16 cellular contexts compared by ENCODE assay signal in the genomic region with DNA sequence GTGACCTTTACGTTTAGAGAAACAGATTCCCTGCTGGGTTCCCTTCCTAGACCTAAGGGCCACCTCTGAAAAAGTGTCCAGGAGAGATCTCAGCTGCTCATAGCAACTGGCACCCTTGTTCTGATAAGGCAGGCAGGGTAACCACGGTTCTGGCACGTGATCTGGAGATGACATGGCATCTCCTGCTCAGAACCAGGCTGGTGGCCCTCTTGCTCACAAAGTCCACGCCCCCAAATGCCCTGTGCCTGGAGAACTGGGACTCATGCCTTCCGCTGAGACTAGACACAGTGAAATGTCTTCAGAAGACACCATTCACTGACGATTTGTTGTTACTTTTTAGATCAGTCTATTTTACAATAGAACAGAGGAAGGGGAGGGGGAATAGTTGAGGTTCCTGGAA.
"Had no signal": no experiment of that assay in that cellular context is flagged by ENCODE, and none has a peak within 500 bp of the region (broad histone marks: within the 10 kb centered on the region; RNA-seq: fewer than 3 reads in every experiment).

No MANE protein-coding gene starts in this region.

- H3K4me3 Mint-ChIP-seq: immature natural killer cell; natural killer cell; stimulated activated memory B cell treated with anti-CD40 and anti-IgM and Interleukin-4, amounts not matched to agents 10 μg/mL and 1 μg/mL and 100 μg/mL, for 72 hours had no signal

- H3K36me3 ChIP-seq: left lung, lower lobe of right lung, pancreas, spleen, transverse colon, upper lobe of right lung, uterus had no signal

- H3K27ac Mint-ChIP-seq: immature natural killer cell; natural killer cell; stimulated activated memory B cell treated with anti-CD40 and anti-IgM and Interleukin-4, amounts not matched to agents 10 μg/mL and 1 μg/mL and 100 μg/mL, for 72 hours had no signal

- H3K4me1 ChIP-seq: left lung, lower lobe of right lung, spleen, transverse colon, upper lobe of right lung, uterus had no signal

- H3K27me3 ChIP-seq: left lung, pancreas, spleen, transverse colon, upper lobe of right lung, uterus had no signal

- H3K9me3 Mint-ChIP-seq: natural killer cell; stimulated activated memory B cell treated with anti-CD40 and anti-IgM and Interleukin-4, amounts not matched to agents 10 μg/mL and 1 μg/mL and 100 μg/mL, for 72 hours had no signal

- H3K36me3 Mint-ChIP-seq: immature natural killer cell; natural killer cell; stimulated activated memory B cell treated with anti-CD40 and anti-IgM and Interleukin-4, amounts not matched to agents 10 μg/mL and 1 μg/mL and 100 μg/mL, for 72 hours had no signal

- DNase-seq: effector CD4-positive, alpha-beta T cell; immature natural killer cell; left lung; lower lobe of right lung; natural killer cell; occipital lobe; pancreas; spleen; stimulated activated CD4-positive, alpha-beta T cell treated with anti-CD3 and anti-CD28 coated beads, Interleukin-4, amount 100 ng/mL, for 4 hours; stimulated activated naive CD8-positive, alpha-beta T cell treated with anti-CD3 and anti-CD28 coated beads, Interleukin-15, Interleukin-2, amounts not matched to agents 100 U/mL and 50 U/mL, for 24 hours; transverse colon; upper lobe of right lung; uterus had no signal

- H3K27me3 Mint-ChIP-seq: stimulated activated memory B cell treated with anti-CD40 and anti-IgM and Interleukin-4, amounts not matched to agents 10 μg/mL and 1 μg/mL and 100 μg/mL, for 72 hours had no signal

- ATAC-seq: left lung; lower lobe of right lung; natural killer cell; pancreas; stimulated activated memory B cell treated with anti-CD40 and anti-IgM and Interleukin-4, amounts not matched to agents 10 μg/mL and 1 μg/mL and 100 μg/mL, for 72 hours; stimulated activated naive CD8-positive, alpha-beta T cell treated with anti-CD3 and anti-CD28 coated beads, Interleukin-15, Interleukin-2, amounts not matched to agents 100 U/mL and 50 U/mL, for 24 hours; upper lobe of right lung had no signal

- H3K27ac ChIP-seq: coronary artery, left lung, lower lobe of right lung, pancreas, skin epidermis, spleen, transverse colon, upper lobe of right lung, uterus had no signal

- H3K4me3 ChIP-seq: coronary artery, left lung, lower lobe of right lung, pancreas, skin epidermis, spleen, transverse colon, upper lobe of right lung, uterus had no signal

- H3K9me3 ChIP-seq: left lung, lower lobe of right lung, pancreas, transverse colon, upper lobe of right lung, uterus had no signal

- H3K4me1 Mint-ChIP-seq: immature natural killer cell; natural killer cell; stimulated activated memory B cell treated with anti-CD40 and anti-IgM and Interleukin-4, amounts not matched to agents 10 μg/mL and 1 μg/mL and 100 μg/mL, for 72 hours had no signal
